ENCODE assay signal across 8 cellular contexts in genomic region chr2:109318150-109318948, GRCh38.
DNase-seq lines count a peak whose midpoint lies in the region; ATAC-seq and TF ChIP-seq lines count a peak whose summit lies in the region.

No MANE protein-coding gene starts in this region.

- H3K27me3 ChIP-seq in IMR-90 (ENCODE audit: control insufficient read depth, insufficient read depth, low read length) (no peaks in the 10 kb centered on the region), thyroid gland (no peaks in the 10 kb centered on the region)
- no peaks in the 10 kb centered on the region for H3K27me3 ChIP-seq in effector memory CD4-positive, alpha-beta T cell (replicated peaks; ENCODE audit: control insufficient read depth, insufficient read depth, low read length, poor library complexity, severe bottlenecking)

- H3K4ac ChIP-seq in IMR-90 (ENCODE audit: low read depth, low read length): peak overlapping the region; percentile 89

- H3K23ac ChIP-seq in IMR-90 (ENCODE audit: low read depth, low read length): peak overlapping the region; percentile 84

- H3K9ac ChIP-seq in IMR-90 (ENCODE audit: low read depth, low read length): peak overlapping the region; percentile 17

- H2BK120ac ChIP-seq in IMR-90 (ENCODE audit: low read depth, low read length): peak overlapping the region; percentile 81

- peak overlapping the region; percentile 2 for H3K4me3 ChIP-seq in IMR-90 (ENCODE audit: insufficient read depth, low read depth, low read length)
- peak overlapping the region; percentile 48 for H3K4me3 ChIP-seq in coronary artery
- H3K4me3 ChIP-seq in thyroid gland (replicated peaks in 1 of 3): no peak overlapping the region
- no peak overlapping the region for H3K4me3 ChIP-seq in effector memory CD4-positive, alpha-beta T cell (ENCODE audit: insufficient read depth, low read depth, low read length, poor library complexity, severe bottlenecking)

- H3K14ac ChIP-seq in IMR-90 (replicated peaks; ENCODE audit: low read depth, low read length): peak overlapping the region; percentile 84

- dilution Hi-C loops in IMR-90 (cut with HindIII; ENCODE audit: low sequenced_read_pairs, unreplicated experiment): no loop called here

- H2AK5ac ChIP-seq in IMR-90 (ENCODE audit: low read depth, low read length): peak overlapping the region; percentile 92

- WGBS in IMR-90 (ENCODE audit: extremely low coverage in 2 of 2, insufficient read length in 1 of 2), 2 experiments: 0% methylated on average over 8 of the region's 22 CpGs; no CpG with 5 or more reads in 1 of the 2 experiments
- WGBS in thyroid gland, 2 donors: 44 to 47% methylated on average over 8 to 21 of the region's 22 CpGs

- POLR2A ChIA-PET in IMR-90 (lab: Charles Lee; ENCODE audit: unreplicated experiment): no interaction called here

- BruUV-seq in IMR-90 (replicated peaks; lab: Mats Ljungman, UMichigan): no TSS peak

- peak overlapping the region; percentile 78 for H2AK9ac ChIP-seq in IMR-90 (replicated peaks; ENCODE audit: low read depth, low read length, poor library complexity)

- H3K4me1 ChIP-seq in IMR-90 (ENCODE audit: control insufficient read depth, insufficient read depth, low read length) (peaks cover 41% of the 10 kb centered on the region), thyroid gland (peaks cover 14 to 57% of the 10 kb centered on the region in 2 donors)
- no peaks in the 10 kb centered on the region for H3K4me1 ChIP-seq in effector memory CD4-positive, alpha-beta T cell (ENCODE audit: control insufficient read depth, insufficient read depth, low read length, poor library complexity, severe bottlenecking)

- H4K5ac ChIP-seq in IMR-90 (ENCODE audit: low read depth, low read length): peak overlapping the region; percentile 34

- peaks cover 48% of the 10 kb centered on the region for H3K9me1 ChIP-seq in IMR-90 (ENCODE audit: insufficient read depth, low read length)

- CTCF ChIA-PET in IMR-90 (lab: Yijun Ruan, JAX): interaction anchor here (1.0 kb wide), 1 partner anchor 192 kb away, joined by 4 read pairs; no protein-coding TSS in a partner anchor

- H3K56ac ChIP-seq in IMR-90 (ENCODE audit: extremely low read depth, insufficient read depth, low read length): peak overlapping the region; percentile 74

- in situ Hi-C loops in IMR-90 (cut with MboI; ENCODE audit: low sequenced_read_pairs): no loop called here

- H3K9me3 ChIP-seq in IMR-90 (ENCODE audit: control insufficient read depth, insufficient read depth, low read length): no peaks in the 10 kb centered on the region
- H3K9me3 ChIP-seq in thyroid gland: no peaks in the 10 kb centered on the region
- no peaks in the 10 kb centered on the region for H3K9me3 ChIP-seq in effector memory CD4-positive, alpha-beta T cell (ENCODE audit: control insufficient read depth, low read length)

- peaks cover 53% of the 10 kb centered on the region for H4K20me1 ChIP-seq in IMR-90 (ENCODE audit: insufficient read depth, low read length)

- DNase-seq in IMR-90 (peak; percentile 98), coronary artery (ENCODE audit: low spot score) (peak; percentile 90), medulla oblongata (ENCODE audit: extremely low spot score) (peak; percentile 24), thyroid gland (peak; percentile 32 to 36), SIG-M5 (lab: John Stamatoyannopoulos, UW) (no peak)
- DNase-seq in activated CD8-positive, alpha-beta memory T cell treated with anti-CD3 and anti-CD28 coated beads, Interleukin-2, amount 50 U/mL, for 48 hours: no peak
- DNase-seq in effector memory CD4-positive, alpha-beta T cell: no peak

- TF ChIP-seq CTCF in IMR-90 (conservative IDR thresholded peaks at IDR 0.05; ENCODE audit: low read depth, low read length) (peak; percentile 42), coronary artery (IDR thresholded peaks at IDR 0.05) (no peak), thyroid gland (IDR thresholded peaks at IDR 0.05) (no peak)

- peak overlapping the region; percentile 57 to 70 for H4K8ac ChIP-seq in IMR-90 (ENCODE audit: low read depth in 2 of 2, low read length in 2 of 2)

- H2BK15ac ChIP-seq in IMR-90 (ENCODE audit: low read depth, low read length): peak overlapping the region; percentile 83; the same call in 2 of the 3 replicates

- peak overlapping the region; percentile 83 for H4K91ac ChIP-seq in IMR-90 (ENCODE audit: insufficient read depth, low read depth, low read length)

- H3K79me1 ChIP-seq in IMR-90 (ENCODE audit: low read depth in 1 of 2, low read length in 2 of 2): peaks cover 50 to 88% of the 10 kb centered on the region in 2 experiments

- H2BK20ac ChIP-seq in IMR-90 (ENCODE audit: low read depth, low read length): peak overlapping the region; percentile 83

- peak; percentile 31 for TF ChIP-seq RAD21 in IMR-90 (IDR thresholded peaks at IDR 0.05; ENCODE audit: low read length)

- peak; percentile 60 for ATAC-seq in IMR-90 (ENCODE audit: low read depth)
- ATAC-seq in GM21423 (IDR thresholded peaks at IDR 0.05; ENCODE audit: unreplicated experiment): no peak

- peak overlapping the region; percentile 46 for H2BK5ac ChIP-seq in IMR-90 (ENCODE audit: low read depth, low read length, poor library complexity, severe bottlenecking)

- peak; percentile 53; the same call in 1 of the 2 replicates for TF ChIP-seq POLR2A in IMR-90 (IDR thresholded peaks at IDR 0.05; ENCODE audit: low read depth, low read length)
- TF ChIP-seq POLR2A in thyroid gland (IDR thresholded peaks at IDR 0.05): no peak

- H3K27ac ChIP-seq in IMR-90 (ENCODE audit: insufficient read depth, low read length) (peak overlapping the region; percentile 73), coronary artery (peak overlapping the region; percentile 74 to 82), thyroid gland (peak overlapping the region in 2 of 3 donors; percentile 6 to 51)
- no peak overlapping the region for H3K27ac ChIP-seq in effector memory CD4-positive, alpha-beta T cell (ENCODE audit: insufficient read depth, low read length, poor library complexity, severe bottlenecking)

- H3K36me3 ChIP-seq in IMR-90 (ENCODE audit: control insufficient read depth, insufficient read depth, low read length): no peaks in the 10 kb centered on the region
- no peaks in the 10 kb centered on the region for H3K36me3 ChIP-seq in thyroid gland
- no peaks in the 10 kb centered on the region for H3K36me3 ChIP-seq in effector memory CD4-positive, alpha-beta T cell (ENCODE audit: control insufficient read depth, insufficient read depth, low read length)

- peak overlapping the region; percentile 15 for H3K18ac ChIP-seq in IMR-90 (ENCODE audit: low read depth, low read length)

- intact Hi-C loops in IMR-90 (cut with micrococcal nuclease) (loop anchor here (2.0 to 5.0 kb wide), 2 partner anchors 76 to 190 kb away; partner anchors contain the start of gene SH3RF3), thyroid gland (cut with DNase I) (no loop called here)

- H2AFZ ChIP-seq in IMR-90 (replicated peaks; ENCODE audit: low read length, poor library complexity): peak overlapping the region; percentile 80

- peak overlapping the region; percentile 73 for H3K4me2 ChIP-seq in IMR-90 (ENCODE audit: low read depth, low read length)

TF ChIP-seq in IMR-90, 13 proteins besides CTCF, POLR2A, EP300 and RAD21:
- TF ChIP-seq CEBPB (IDR thresholded peaks at IDR 0.05; ENCODE audit: low read depth, low read length) (peak; percentile 96), RCOR1 (IDR thresholded peaks at IDR 0.05; ENCODE audit: insufficient replicate concordance, low read length) (no peak), MAFK (IDR thresholded peaks at IDR 0.05; ENCODE audit: low read depth, low read length) (no peak), FOS (IDR thresholded peaks at IDR 0.05; ENCODE audit: low read depth, low read length) (0 out of 2 replicates have a peak, but pooled peaks have one; percentile 43), BHLHE40 (IDR thresholded peaks at IDR 0.05; ENCODE audit: low read depth, low read length) (peak; percentile 95), MAZ (IDR thresholded peaks at IDR 0.05; ENCODE audit: borderline replicate concordance, low read depth, low read length) (peak; percentile 68), NFE2L2 (IDR thresholded peaks at IDR 0.05; ENCODE audit: low read depth, low read length) (no peak), CHD1 (IDR thresholded peaks at IDR 0.05; ENCODE audit: low read depth, low read length) (no peak), MXI1 (IDR thresholded peaks at IDR 0.05; ENCODE audit: borderline replicate concordance, low read depth, low read length) (peak; percentile 58; the same call in 1 of the 2 replicates), SMC3 (IDR thresholded peaks at IDR 0.05; ENCODE audit: low read depth, low read length) (peak; percentile 26; the same call in 1 of the 2 replicates), RFX5 (IDR thresholded peaks at IDR 0.05; ENCODE audit: low read depth, low read length) (no peak)
- TF ChIP-seq, protein P1, sequence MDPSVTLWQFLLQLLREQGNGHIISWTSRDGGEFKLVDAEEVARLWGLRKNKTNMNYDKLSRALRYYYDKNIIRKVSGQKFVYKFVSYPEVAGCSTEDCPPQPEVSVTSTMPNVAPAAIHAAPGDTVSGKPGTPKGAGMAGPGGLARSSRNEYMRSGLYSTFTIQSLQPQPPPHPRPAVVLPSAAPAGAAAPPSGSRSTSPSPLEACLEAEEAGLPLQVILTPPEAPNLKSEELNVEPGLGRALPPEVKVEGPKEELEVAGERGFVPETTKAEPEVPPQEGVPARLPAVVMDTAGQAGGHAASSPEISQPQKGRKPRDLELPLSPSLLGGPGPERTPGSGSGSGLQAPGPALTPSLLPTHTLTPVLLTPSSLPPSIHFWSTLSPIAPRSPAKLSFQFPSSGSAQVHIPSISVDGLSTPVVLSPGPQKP (IDR thresholded peaks at IDR 0.05; ENCODE audit: borderline replicate concordance, low read depth, low read length): no peak
- TF ChIP-seq, protein P2, sequence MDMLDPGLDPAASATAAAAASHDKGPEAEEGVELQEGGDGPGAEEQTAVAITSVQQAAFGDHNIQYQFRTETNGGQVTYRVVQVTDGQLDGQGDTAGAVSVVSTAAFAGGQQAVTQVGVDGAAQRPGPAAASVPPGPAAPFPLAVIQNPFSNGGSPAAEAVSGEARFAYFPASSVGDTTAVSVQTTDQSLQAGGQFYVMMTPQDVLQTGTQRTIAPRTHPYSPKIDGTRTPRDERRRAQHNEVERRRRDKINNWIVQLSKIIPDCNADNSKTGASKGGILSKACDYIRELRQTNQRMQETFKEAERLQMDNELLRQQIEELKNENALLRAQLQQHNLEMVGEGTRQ (IDR thresholded peaks at IDR 0.05; ENCODE audit: low read depth, low read length): peak; percentile 61
TF ChIP-seq in IMR-90: peak in this region for 7.

Comparison
In these comparisons a context has a peak if more than half of its experiments do, and no peak if none do; other contexts are left out.
1. DNase-seq: peak in IMR-90 (single experiment), coronary artery (single experiment), medulla oblongata (single experiment) and thyroid gland (2 of 2); none in activated CD8-positive, alpha-beta memory T cell treated with anti-CD3 and anti-CD28 coated beads, Interleukin-2, amount 50 U/mL, for 48 hours (single experiment), effector memory CD4-positive, alpha-beta T cell (0 of 3) and SIG-M5 (single experiment).
2. H3K4me3 ChIP-seq: peak in IMR-90 (single experiment) and coronary artery (single experiment); none in thyroid gland (0 of 3) and effector memory CD4-positive, alpha-beta T cell (single experiment).